ENCODE assay signal across 2 cellular contexts in the genomic region with DNA sequence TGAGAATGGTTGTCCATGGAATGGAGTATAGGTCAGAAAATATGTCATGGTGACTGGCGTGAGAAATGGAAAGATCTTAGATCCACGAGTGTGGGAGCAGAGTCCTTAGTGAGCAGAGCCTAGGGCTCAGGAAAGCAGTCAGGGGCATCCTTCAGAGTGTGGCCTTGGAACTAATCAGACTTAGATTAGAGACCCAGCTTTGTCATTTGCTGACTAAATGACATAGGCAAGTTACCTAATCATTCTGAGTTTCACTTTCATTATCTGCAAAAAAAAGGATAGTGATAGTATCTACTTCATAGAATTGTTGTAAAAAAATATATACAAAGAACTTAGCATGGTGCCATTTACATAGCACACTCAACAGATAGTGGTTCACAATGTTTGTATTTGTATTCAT.
TF ChIP-seq lines count a peak whose summit lies in the region.

No MANE protein-coding gene starts in this region.

TF ChIP-seq in A549, 52 proteins besides CTCF, POLR2A, EP300 and RAD21 (continued from another document):
- TF ChIP-seq, protein P1, sequence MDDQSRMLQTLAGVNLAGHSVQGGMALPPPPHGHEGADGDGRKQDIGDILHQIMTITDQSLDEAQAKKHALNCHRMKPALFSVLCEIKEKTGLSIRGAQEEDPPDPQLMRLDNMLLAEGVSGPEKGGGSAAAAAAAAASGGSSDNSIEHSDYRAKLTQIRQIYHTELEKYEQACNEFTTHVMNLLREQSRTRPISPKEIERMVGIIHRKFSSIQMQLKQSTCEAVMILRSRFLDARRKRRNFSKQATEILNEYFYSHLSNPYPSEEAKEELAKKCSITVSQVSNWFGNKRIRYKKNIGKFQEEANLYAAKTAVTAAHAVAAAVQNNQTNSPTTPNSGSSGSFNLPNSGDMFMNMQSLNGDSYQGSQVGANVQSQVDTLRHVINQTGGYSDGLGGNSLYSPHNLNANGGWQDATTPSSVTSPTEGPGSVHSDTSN (IDR thresholded peaks at IDR 0.05), result no peak
- TF ChIP-seq EHF (CRISPR knock-in tag; IDR thresholded peaks at IDR 0.05) (no peak), MAFK (IDR thresholded peaks at IDR 0.05; ENCODE audit: partially characterized antibody) (no peak), NFE2L2 (conservative IDR thresholded peaks at IDR 0.05; ENCODE audit: low read length) (no peak), TP53 (CRISPR knock-in tag; IDR thresholded peaks at IDR 0.05) (no peak), JUNB (IDR thresholded peaks at IDR 0.05) (no peak), JUN (IDR thresholded peaks at IDR 0.05) (no peak), NPAS2 (CRISPR knock-in tag; IDR thresholded peaks at IDR 0.05; ENCODE audit: borderline replicate concordance) (no peak), FOXS1 (CRISPR knock-in tag; IDR thresholded peaks at IDR 0.05) (no peak), TFCP2L1 (CRISPR knock-in tag; IDR thresholded peaks at IDR 0.05) (no peak), ZC3H11A (IDR thresholded peaks at IDR 0.05) (no peak), BHLHE40 (IDR thresholded peaks at IDR 0.05; ENCODE audit: low read depth, low read length) (no peak), FOSB (CRISPR knock-in tag; IDR thresholded peaks at IDR 0.05) (no peak), KDM1A (IDR thresholded peaks at IDR 0.05; ENCODE audit: low read depth) (no peak), CBX2 (IDR thresholded peaks at IDR 0.05; ENCODE audit: borderline replicate concordance, low read depth) (no peak)
- TF ChIP-seq, protein P2, sequence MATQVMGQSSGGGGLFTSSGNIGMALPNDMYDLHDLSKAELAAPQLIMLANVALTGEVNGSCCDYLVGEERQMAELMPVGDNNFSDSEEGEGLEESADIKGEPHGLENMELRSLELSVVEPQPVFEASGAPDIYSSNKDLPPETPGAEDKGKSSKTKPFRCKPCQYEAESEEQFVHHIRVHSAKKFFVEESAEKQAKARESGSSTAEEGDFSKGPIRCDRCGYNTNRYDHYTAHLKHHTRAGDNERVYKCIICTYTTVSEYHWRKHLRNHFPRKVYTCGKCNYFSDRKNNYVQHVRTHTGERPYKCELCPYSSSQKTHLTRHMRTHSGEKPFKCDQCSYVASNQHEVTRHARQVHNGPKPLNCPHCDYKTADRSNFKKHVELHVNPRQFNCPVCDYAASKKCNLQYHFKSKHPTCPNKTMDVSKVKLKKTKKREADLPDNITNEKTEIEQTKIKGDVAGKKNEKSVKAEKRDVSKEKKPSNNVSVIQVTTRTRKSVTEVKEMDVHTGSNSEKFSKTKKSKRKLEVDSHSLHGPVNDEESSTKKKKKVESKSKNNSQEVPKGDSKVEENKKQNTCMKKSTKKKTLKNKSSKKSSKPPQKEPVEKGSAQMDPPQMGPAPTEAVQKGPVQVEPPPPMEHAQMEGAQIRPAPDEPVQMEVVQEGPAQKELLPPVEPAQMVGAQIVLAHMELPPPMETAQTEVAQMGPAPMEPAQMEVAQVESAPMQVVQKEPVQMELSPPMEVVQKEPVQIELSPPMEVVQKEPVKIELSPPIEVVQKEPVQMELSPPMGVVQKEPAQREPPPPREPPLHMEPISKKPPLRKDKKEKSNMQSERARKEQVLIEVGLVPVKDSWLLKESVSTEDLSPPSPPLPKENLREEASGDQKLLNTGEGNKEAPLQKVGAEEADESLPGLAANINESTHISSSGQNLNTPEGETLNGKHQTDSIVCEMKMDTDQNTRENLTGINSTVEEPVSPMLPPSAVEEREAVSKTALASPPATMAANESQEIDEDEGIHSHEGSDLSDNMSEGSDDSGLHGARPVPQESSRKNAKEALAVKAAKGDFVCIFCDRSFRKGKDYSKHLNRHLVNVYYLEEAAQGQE (IDR thresholded peaks at IDR 0.05), result no peak

TF ChIP-seq in IMR-90, 13 proteins besides CTCF, POLR2A, EP300 and RAD21 (continued from another document):
- no peak for TF ChIP-seq ELK1 (IDR thresholded peaks at IDR 0.05; ENCODE audit: borderline replicate concordance, low read depth, low read length)
- TF ChIP-seq CEBPB (IDR thresholded peaks at IDR 0.05; ENCODE audit: low read depth, low read length), result no peak
- TF ChIP-seq USF2 (IDR thresholded peaks at IDR 0.05; ENCODE audit: low read depth, low read length), result no peak
- TF ChIP-seq MAFK (IDR thresholded peaks at IDR 0.05; ENCODE audit: low read depth, low read length), result no peak
